8 cellular contexts compared by ENCODE assay signal in the genomic region with DNA sequence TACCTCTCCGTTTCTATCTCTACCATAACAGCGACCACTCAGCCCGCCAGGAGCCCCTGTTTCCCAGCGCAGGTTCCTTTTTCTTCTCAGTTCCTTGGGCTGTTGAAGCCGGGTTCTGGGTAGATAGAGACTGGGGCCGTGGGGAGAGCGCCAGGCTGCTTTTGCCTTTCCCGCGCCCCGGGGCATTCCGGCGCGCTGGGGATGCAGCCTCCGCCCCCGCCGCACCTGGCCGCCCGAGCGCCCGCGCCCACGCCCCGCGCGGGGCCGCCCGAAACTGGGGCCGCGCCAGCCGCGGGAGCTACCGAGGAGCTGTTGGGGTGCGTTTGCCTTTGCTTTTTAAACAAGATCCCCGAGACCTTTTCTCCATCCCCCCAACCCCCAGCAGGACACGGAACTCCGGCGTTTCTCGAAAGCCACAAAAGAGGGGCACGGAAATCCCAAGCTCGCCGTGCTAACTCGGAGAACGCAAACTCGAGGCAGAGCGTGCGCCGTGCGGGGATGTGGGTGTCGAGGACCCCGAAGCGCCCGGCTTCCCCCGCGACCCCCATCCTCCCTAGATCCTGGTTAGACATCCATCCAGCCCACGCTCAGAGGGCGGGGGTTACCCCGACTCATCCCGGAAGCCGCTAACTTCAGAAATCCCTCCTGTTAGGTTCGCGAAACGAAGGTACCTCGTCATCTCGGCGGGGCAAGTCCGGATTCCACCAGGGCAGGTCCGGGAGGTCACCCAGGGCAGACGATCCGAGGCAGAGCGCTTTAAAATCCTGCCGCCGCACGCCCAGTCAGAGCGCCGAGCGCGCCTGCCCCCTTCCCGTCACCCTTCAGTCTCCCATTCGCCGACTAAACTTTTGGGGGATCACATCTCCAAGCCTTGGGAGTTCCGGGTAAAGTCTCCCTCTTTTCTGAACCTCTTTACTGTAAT. TPM values are rescaled to one million over a fixed set of nuclear protein-coding genes. Genes with fewer than 3 reads are reported as not detected.
A peak's percentile ranks its signal among the peaks of the same experiment; 100 is the strongest.
DNase-seq lines count a peak whose midpoint lies in the region; ATAC-seq lines count a peak whose summit lies in the region.

No MANE protein-coding gene starts in this region.

- H3K27ac ChIP-seq in CD8-positive, alpha-beta memory T cell (ENCODE audit: low read depth, low read length) = no peak overlapping the region

- peaks cover 43% of the 10 kb centered on the region for H3K27me3 ChIP-seq in CD8-positive, alpha-beta memory T cell (ENCODE audit: insufficient read depth, low read length, poor library complexity, severe bottlenecking)
- H3K27me3 ChIP-seq in iPS-15b (ENCODE audit: control insufficient read depth, insufficient read depth, low read length) = peaks cover 88% of the 10 kb centered on the region

- peak overlapping the region; percentile 57 for H3K4me3 ChIP-seq in CD8-positive, alpha-beta memory T cell (ENCODE audit: low read length)
- peak overlapping the region; percentile 74 for H3K4me3 ChIP-seq in iPS-15b (ENCODE audit: low read depth, low read length)

- peaks cover 0 to 2% (median 0%) of the 10 kb centered on the region in 3 donors for H3K36me3 Mint-ChIP-seq in CD8-positive, alpha-beta memory T cell
- H3K36me3 Mint-ChIP-seq in activated naive CD4-positive, alpha-beta T cell treated with anti-CD3 and anti-CD28 coated beads for 36 hours (ENCODE audit: low read depth) = no peaks in the 10 kb centered on the region

- H3K9me3 ChIP-seq in CD8-positive, alpha-beta memory T cell (ENCODE audit: low read length) = no peaks in the 10 kb centered on the region
- no peaks in the 10 kb centered on the region for H3K9me3 ChIP-seq in iPS-15b (ENCODE audit: control insufficient read depth, insufficient read depth, low read length)

- no peak overlapping the region for H3K9ac ChIP-seq in iPS-15b (ENCODE audit: low read depth, low read length)

- intact Hi-C loops in activated naive CD4-positive, alpha-beta T cell treated with anti-CD3 and anti-CD28 coated beads for 36 hours (cut with micrococcal nuclease) = loop anchor here (2.0 to 10.0 kb wide), 6 partner anchors 141 to 953 kb away; a partner anchor contains a TSS

- H3K36me3 ChIP-seq in CD8-positive, alpha-beta memory T cell (ENCODE audit: insufficient read depth, low read length) = no peaks in the 10 kb centered on the region
- no peaks in the 10 kb centered on the region for H3K36me3 ChIP-seq in iPS-15b (ENCODE audit: control insufficient read depth, insufficient read depth, low read length)

- H3K27me3 Mint-ChIP-seq in CD8-positive, alpha-beta memory T cell = peaks cover 36 to 81% of the 10 kb centered on the region in 2 donors
- H3K27me3 Mint-ChIP-seq in activated naive CD4-positive, alpha-beta T cell treated with anti-CD3 and anti-CD28 coated beads for 36 hours (ENCODE audit: low read depth) = peaks cover 64% of the 10 kb centered on the region

- DNase-seq in CD8-positive, alpha-beta memory T cell = no peak
- peak; percentile 41 for DNase-seq in activated naive CD4-positive, alpha-beta T cell treated with anti-CD3 and anti-CD28 coated beads for 36 hours
- DNase-seq in stimulated activated CD4-positive, alpha-beta T cell treated with anti-CD3 and anti-CD28 coated beads, Interleukin-2, amount 100 ng/mL, for 24 hours = peak; percentile 22 to 33

- CTCF ChIA-PET in CD8-positive, alpha-beta memory T cell (lab: Charles Lee) = no interaction called here
- CTCF ChIA-PET in activated naive CD4-positive, alpha-beta T cell treated with anti-CD3 and anti-CD28 coated beads for 36 hours (lab: Charles Lee) = interaction anchor here (0.7 to 0.9 kb wide), 3 partner anchors 196 to 468 kb away, joined by 3 read pairs; no protein-coding TSS in a partner anchor

- ATAC-seq in HG02798 (IDR thresholded peaks at IDR 0.05; ENCODE audit: poor library complexity, unreplicated experiment) (peak; percentile 18), HG03025 (IDR thresholded peaks at IDR 0.05; ENCODE audit: low FRiP score, unreplicated experiment) (no peak), GM18907 (IDR thresholded peaks at IDR 0.05; ENCODE audit: unreplicated experiment) (no peak), HG03095 (IDR thresholded peaks at IDR 0.05; ENCODE audit: unreplicated experiment) (no peak)

- no peaks in the 10 kb centered on the region for H3K9me3 Mint-ChIP-seq in CD8-positive, alpha-beta memory T cell
- H3K9me3 Mint-ChIP-seq in activated naive CD4-positive, alpha-beta T cell treated with anti-CD3 and anti-CD28 coated beads for 36 hours = no peaks in the 10 kb centered on the region

- POLR2A ChIA-PET in CD8-positive, alpha-beta memory T cell (lab: Charles Lee) = no interaction called here

- H3K4me1 ChIP-seq in CD8-positive, alpha-beta memory T cell (ENCODE audit: insufficient read depth, low read length) = peaks cover 14% of the 10 kb centered on the region
- H3K4me1 ChIP-seq in iPS-15b (ENCODE audit: control insufficient read depth, insufficient read depth, low read length) = peaks cover 6% of the 10 kb centered on the region

- peak overlapping the region in 2 of 8 donors; percentile 27 to 55 for H3K27ac Mint-ChIP-seq in CD8-positive, alpha-beta memory T cell
- H3K27ac Mint-ChIP-seq in activated naive CD4-positive, alpha-beta T cell treated with anti-CD3 and anti-CD28 coated beads for 36 hours = no peak overlapping the region

- H3K4me3 Mint-ChIP-seq in CD8-positive, alpha-beta memory T cell = peak overlapping the region; percentile 82 to 90 (median 85)
- peak overlapping the region; percentile 68 for H3K4me3 Mint-ChIP-seq in activated naive CD4-positive, alpha-beta T cell treated with anti-CD3 and anti-CD28 coated beads for 36 hours

- H3K4me1 Mint-ChIP-seq in CD8-positive, alpha-beta memory T cell = peaks cover 14 to 29% (median 26%) of the 10 kb centered on the region in 3 donors
- peaks cover 14% of the 10 kb centered on the region for H3K4me1 Mint-ChIP-seq in activated naive CD4-positive, alpha-beta T cell treated with anti-CD3 and anti-CD28 coated beads for 36 hours (ENCODE audit: low read depth)

RNA-seq across cellular contexts. Expression of a gene that starts 1.0 kb away (rescaled TPM):
- not detected for total RNA-seq in CD8-positive, alpha-beta memory T cell
- polyA plus RNA-seq in CD8-positive, alpha-beta memory T cell = not detected
- total RNA-seq in activated naive CD4-positive, alpha-beta T cell treated with anti-CD3 and anti-CD28 coated beads for 36 hours = not detected

Comparison
In these comparisons a context has a peak if more than half of its experiments do, and no peak if none do; other contexts are left out.
1. DNase-seq: peak in activated naive CD4-positive, alpha-beta T cell treated with anti-CD3 and anti-CD28 coated beads for 36 hours (single experiment) and stimulated activated CD4-positive, alpha-beta T cell treated with anti-CD3 and anti-CD28 coated beads, Interleukin-2, amount 100 ng/mL, for 24 hours (2 of 2); none in CD8-positive, alpha-beta memory T cell (0 of 5).